9 cellular contexts compared by ENCODE assay signal in the genomic region with DNA sequence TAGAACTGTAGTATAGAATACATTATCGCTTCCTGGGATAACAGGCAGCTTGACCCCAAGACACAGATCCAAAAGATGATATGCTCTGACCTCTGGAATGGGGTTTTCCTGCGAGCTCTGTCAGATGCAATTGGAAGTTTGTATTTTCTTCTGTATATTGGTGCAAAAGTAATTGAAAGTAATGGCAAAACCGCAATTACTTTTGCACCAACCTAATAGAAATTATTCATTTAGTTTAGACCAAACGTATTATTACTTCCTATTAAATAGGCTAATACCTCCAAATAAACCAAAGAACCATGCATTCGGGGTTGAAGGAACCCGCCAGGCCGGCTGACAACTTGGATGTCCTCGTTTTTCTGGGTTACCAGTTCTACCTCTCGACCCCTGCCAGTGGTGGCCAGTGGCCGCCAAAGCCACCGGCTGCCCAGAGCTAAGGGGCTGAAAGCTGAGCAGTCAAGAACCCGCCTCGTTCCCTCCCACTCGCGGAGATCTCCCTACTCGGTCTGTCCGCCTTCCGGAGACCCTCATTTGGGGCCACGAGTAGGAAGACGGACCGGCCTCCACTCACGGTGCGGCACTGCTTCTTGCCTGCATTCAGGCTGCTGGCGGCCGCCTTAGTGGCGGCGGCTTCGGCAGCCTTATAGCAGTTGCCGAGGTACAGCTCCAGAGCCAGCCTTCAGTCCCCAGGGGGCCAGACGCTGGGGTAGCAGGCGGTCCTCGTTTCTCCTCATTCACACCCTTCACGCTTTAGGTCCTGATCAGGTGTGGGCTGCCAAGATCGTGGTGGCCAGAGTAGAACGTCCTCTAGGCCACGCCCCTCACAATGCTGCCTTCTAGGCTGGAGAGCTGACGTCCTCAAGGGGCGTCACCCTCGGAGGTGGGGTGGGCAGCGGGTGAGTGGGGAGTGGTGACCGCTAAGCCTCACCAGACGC.
DNase-seq lines count a peak whose midpoint lies in the region; ATAC-seq and TF ChIP-seq lines count a peak whose summit lies in the region.
"Had no signal": no experiment of that assay in that cellular context is flagged by ENCODE, and none has a peak within 500 bp of the region (broad histone marks: within the 10 kb centered on the region; RNA-seq: fewer than 3 reads in every experiment).

No MANE protein-coding gene starts in this region.

- 52% methylated on average over 39 of the region's 42 CpGs for WGBS in esophagus muscularis mucosa

- no peaks in the 10 kb centered on the region for H3K36me3 ChIP-seq in esophagus muscularis mucosa
- H3K36me3 ChIP-seq in Peyer's patch, result no peaks in the 10 kb centered on the region
- H3K36me3 ChIP-seq: BLaER1 had no signal

- H3K27me3 ChIP-seq in esophagus muscularis mucosa (no peaks in the 10 kb centered on the region), Peyer's patch (no peaks in the 10 kb centered on the region)

- no peaks in the 10 kb centered on the region for H3K4me1 ChIP-seq in esophagus muscularis mucosa
- no peaks in the 10 kb centered on the region for H3K4me1 ChIP-seq in Peyer's patch
- H3K4me1 ChIP-seq: BLaER1 had no signal

- no peaks in the 10 kb centered on the region for H3K9me3 Mint-ChIP-seq in natural killer cell
- no peaks in the 10 kb centered on the region for H3K9me3 Mint-ChIP-seq in activated CD8-positive, alpha-beta memory T cell treated with anti-CD3 and anti-CD28 coated beads, Interleukin-2, amount 10 ng/mL, durations not matched to agents 7 days and 5 days (ENCODE audit: low read depth)

- H3K4me3 Mint-ChIP-seq in natural killer cell, result peak overlapping the region; percentile 19
- no peak overlapping the region for H3K4me3 Mint-ChIP-seq in activated CD8-positive, alpha-beta memory T cell treated with anti-CD3 and anti-CD28 coated beads, Interleukin-2, amount 10 ng/mL, durations not matched to agents 7 days and 5 days

- peaks cover 7 to 8% of the 10 kb centered on the region in 2 donors for H3K27me3 Mint-ChIP-seq in natural killer cell (ENCODE audit: low read depth in 2 of 2)
- peaks cover 3% of the 10 kb centered on the region for H3K27me3 Mint-ChIP-seq in activated CD8-positive, alpha-beta memory T cell treated with anti-CD3 and anti-CD28 coated beads, Interleukin-2, amount 10 ng/mL, durations not matched to agents 7 days and 5 days

- TF ChIP-seq EP300 in esophagus muscularis mucosa (IDR thresholded peaks at IDR 0.05), result no peak

- intact Hi-C loops in esophagus muscularis mucosa (cut with DNase I) (no loop called here), natural killer cell (cut with micrococcal nuclease) (no loop called here)

- H3K27ac ChIP-seq in esophagus muscularis mucosa (replicated peaks in 1 of 4), result no peak overlapping the region
- no peak overlapping the region for H3K27ac ChIP-seq in Peyer's patch
- H3K27ac ChIP-seq: BLaER1 had no signal

- H3K4me1 Mint-ChIP-seq in natural killer cell, result no peaks in the 10 kb centered on the region
- H3K4me1 Mint-ChIP-seq in activated CD8-positive, alpha-beta memory T cell treated with anti-CD3 and anti-CD28 coated beads, Interleukin-2, amount 10 ng/mL, durations not matched to agents 7 days and 5 days, result no peaks in the 10 kb centered on the region

- TF ChIP-seq POLR2A in esophagus muscularis mucosa (IDR thresholded peaks at IDR 0.05; ENCODE audit: low read depth) (no peak), Peyer's patch (IDR thresholded peaks at IDR 0.05) (no peak)

- H3K4me3 ChIP-seq in esophagus muscularis mucosa (peak overlapping the region; percentile 44 to 58 (median 46)), Peyer's patch (peak overlapping the region in 2 of 4 donors; percentile 13 to 26)
- H3K4me3 ChIP-seq: BLaER1 had no signal

- no peaks in the 10 kb centered on the region for H3K36me3 Mint-ChIP-seq in natural killer cell
- no peaks in the 10 kb centered on the region for H3K36me3 Mint-ChIP-seq in activated CD8-positive, alpha-beta memory T cell treated with anti-CD3 and anti-CD28 coated beads, Interleukin-2, amount 10 ng/mL, durations not matched to agents 7 days and 5 days

- peak in 2 of 3 donors; percentile 26 to 70 for ATAC-seq in natural killer cell
- no peak for ATAC-seq in activated CD8-positive, alpha-beta memory T cell treated with anti-CD3 and anti-CD28 coated beads, Interleukin-2, amount 10 ng/mL, durations not matched to agents 7 days and 5 days

- H3K9me3 ChIP-seq in esophagus muscularis mucosa (no peaks in the 10 kb centered on the region), Peyer's patch (no peaks in the 10 kb centered on the region)

- no peak for TF ChIP-seq CTCF in esophagus muscularis mucosa (IDR thresholded peaks at IDR 0.05)
- TF ChIP-seq CTCF in natural killer cell (IDR thresholded peaks at IDR 0.05), result no peak
- TF ChIP-seq CTCF in Peyer's patch (IDR thresholded peaks at IDR 0.05), result no peak

- DNase-seq in NCI-H2029 treated with DMSO at 0.1 percent for 48 hours (lab: John Stamatoyannopoulos, UW) (peak; percentile 1), NCI-H2029 (lab: John Stamatoyannopoulos, UW) (no peak), RPMI7951 (ENCODE audit: low read depth) (peak; percentile 28), esophagus muscularis mucosa (ENCODE audit: extremely low spot score) (no peak), natural killer cell (no peak), Peyer's patch (no peak), HCEC 1CT (no peak)
- no peak for DNase-seq in activated CD8-positive, alpha-beta memory T cell treated with anti-CD3 and anti-CD28 coated beads, Interleukin-2, amount 10 ng/mL, durations not matched to agents 7 days and 5 days

- CTCF ChIA-PET in activated CD8-positive, alpha-beta memory T cell treated with anti-CD3 and anti-CD28 coated beads, Interleukin-2, amount 10 ng/mL, durations not matched to agents 7 days and 5 days (lab: Charles Lee), result no interaction called here

- H3K27ac Mint-ChIP-seq in natural killer cell, result no peak overlapping the region
- H3K27ac Mint-ChIP-seq in activated CD8-positive, alpha-beta memory T cell treated with anti-CD3 and anti-CD28 coated beads, Interleukin-2, amount 10 ng/mL, durations not matched to agents 7 days and 5 days, result no peak overlapping the region

Comparison
In these comparisons a context has a peak if more than half of its experiments do, and no peak if none do; other contexts are left out.
1. DNase-seq: peak in NCI-H2029 treated with DMSO at 0.1 percent for 48 hours (single experiment) and RPMI7951 (single experiment); none in NCI-H2029 (single experiment), esophagus muscularis mucosa (single experiment), natural killer cell (single experiment), Peyer's patch (0 of 3), HCEC 1CT (single experiment) and activated CD8-positive, alpha-beta memory T cell treated with anti-CD3 and anti-CD28 coated beads, Interleukin-2, amount 10 ng/mL, durations not matched to agents 7 days and 5 days (single experiment).